ENCODE assay signal across 8 cellular contexts in the genomic region with DNA sequence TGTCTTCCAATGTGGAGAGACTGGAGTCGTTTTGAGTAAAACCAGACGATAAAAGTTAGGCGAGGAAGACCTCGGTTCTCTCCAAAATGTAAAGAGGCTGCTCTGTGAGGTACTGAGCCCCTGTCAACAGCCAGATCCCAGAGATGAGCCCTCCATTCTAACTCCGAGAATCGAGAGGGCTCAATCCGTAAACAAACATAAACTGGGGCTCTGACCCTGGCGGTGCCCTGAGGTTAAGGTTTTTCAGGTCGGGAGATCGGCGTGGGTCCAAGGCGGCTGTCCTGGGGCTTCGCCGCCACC. TPM values are rescaled to one million over a fixed set of nuclear protein-coding genes. Genes with fewer than 3 reads are reported as not detected.
DNase-seq lines count a peak whose midpoint lies in the region; ATAC-seq and TF ChIP-seq lines count a peak whose summit lies in the region.

No MANE protein-coding gene starts in this region.

- H3K36me3 Mint-ChIP-seq in activated CD4-positive, alpha-beta T cell treated with anti-CD3 and anti-CD28 coated beads for 36 hours (ENCODE audit: low read depth): peaks cover 23% of the 10 kb centered on the region

- DNase-seq in activated CD4-positive, alpha-beta T cell treated with anti-CD3 and anti-CD28 coated beads for 36 hours: no peak
- no peak for DNase-seq in activated CD4-positive, alpha-beta T cell treated with anti-CD3 and anti-CD28 coated beads for 1 hour
- DNase-seq in SK-N-SH (no peak), fibroblast of villous mesenchyme (ENCODE audit: low read depth) (no peak), UCSD-AML1 (lab: John Stamatoyannopoulos, UW; ENCODE audit: unreplicated experiment) (no peak), SKM-1 (lab: John Stamatoyannopoulos, UW; ENCODE audit: unreplicated experiment) (no peak), 8988T (no peak)

- peak overlapping the region; percentile 45 to 80; a peak in 3 of 4 replicates for H3K27ac ChIP-seq in SK-N-SH (ENCODE audit: low read depth in 2 of 2, low read length in 1 of 2)
- peak overlapping the region; percentile 85 for H3K27ac ChIP-seq in skeletal muscle tissue (ENCODE audit: low read depth, low read length)

- H3K36me3 ChIP-seq in SK-N-SH (replicated peaks in 1 of 2; ENCODE audit: control insufficient read depth in 1 of 2, insufficient read depth in 2 of 2, low read length in 1 of 2) (peaks cover 0 to 9% of the 10 kb centered on the region in 2 experiments), skeletal muscle tissue (ENCODE audit: control insufficient read depth in 3 of 3, insufficient read depth in 3 of 3, low read length in 3 of 3) (peaks cover 4 to 10% (median 5%) of the 10 kb centered on the region in 3 donors)

- peaks cover 3% of the 10 kb centered on the region for H3F3A ChIP-seq in SK-N-SH (replicated peaks; ENCODE audit: insufficient read depth)

- H3K27me3 ChIP-seq in SK-N-SH (ENCODE audit: insufficient read depth) (no peaks in the 10 kb centered on the region), skeletal muscle tissue (ENCODE audit: control insufficient read depth in 3 of 3, insufficient read depth in 3 of 3, low read length in 3 of 3) (no peaks in the 10 kb centered on the region)

- H3K27me3 Mint-ChIP-seq in activated CD4-positive, alpha-beta T cell treated with anti-CD3 and anti-CD28 coated beads for 36 hours: no peaks in the 10 kb centered on the region

- H3K4me1 ChIP-seq in SK-N-SH (ENCODE audit: control insufficient read depth in 1 of 2, insufficient read depth in 2 of 2, low read depth in 1 of 2, low read length in 1 of 2): peaks cover 13 to 16% of the 10 kb centered on the region in 2 experiments
- peaks cover 23 to 37% (median 27%) of the 10 kb centered on the region in 3 donors for H3K4me1 ChIP-seq in skeletal muscle tissue (ENCODE audit: control insufficient read depth in 3 of 3, insufficient read depth in 3 of 3, low read length in 3 of 3)

- no peak for ATAC-seq in activated CD4-positive, alpha-beta T cell treated with anti-CD3 and anti-CD28 coated beads for 36 hours

- POLR2A ChIA-PET in activated CD4-positive, alpha-beta T cell treated with anti-CD3 and anti-CD28 coated beads for 36 hours (lab: Charles Lee): interaction anchor here (1.1 kb wide), 1 partner anchor 847 kb away, joined by 4 read pairs; no protein-coding TSS in a partner anchor
- POLR2A ChIA-PET in SK-N-SH (lab: Yijun Ruan, JAX): interaction anchor here (1.4 to 2.2 kb wide), 2 partner anchors 217 to 629 kb away, joined by 3 to 7 read pairs; partner anchors contain the start of genes EIF4A2 and TRA2B

- TF ChIP-seq RAD21 in SK-N-SH (IDR thresholded peaks at IDR 0.05; ENCODE audit: low read length): no peak

- TF ChIP-seq CTCF in SK-N-SH (IDR thresholded peaks at IDR 0.05) (no peak), fibroblast of villous mesenchyme (IDR thresholded peaks at IDR 0.05; ENCODE audit: insufficient read depth, low read depth, low read length) (no peak)

- no peaks in the 10 kb centered on the region for H4K20me1 ChIP-seq in SK-N-SH (ENCODE audit: insufficient read depth)

- peaks cover 53% of the 10 kb centered on the region for H3K4me1 Mint-ChIP-seq in activated CD4-positive, alpha-beta T cell treated with anti-CD3 and anti-CD28 coated beads for 36 hours

- peak overlapping the region; percentile 81 for H3K4me2 ChIP-seq in SK-N-SH

- H3K9me3 ChIP-seq in SK-N-SH (no peaks in the 10 kb centered on the region), skeletal muscle tissue (ENCODE audit: control insufficient read depth in 3 of 3, low read length in 3 of 3) (no peaks in the 10 kb centered on the region)

- CTCF ChIA-PET in activated CD4-positive, alpha-beta T cell treated with anti-CD3 and anti-CD28 coated beads for 36 hours (lab: Charles Lee): interaction anchor here (0.7 to 2.6 kb wide), 5 partner anchors 9 to 584 kb away, joined by 3 to 13 read pairs (median 4); no protein-coding TSS in a partner anchor
- CTCF ChIA-PET in SK-N-SH (lab: Yijun Ruan, JAX): interaction anchor here (1.3 to 1.7 kb wide), 3 partner anchors 48 to 623 kb away, joined by 4 to 6 read pairs (median 4); no protein-coding TSS in a partner anchor

- peak overlapping the region; percentile 78 for H3K9ac ChIP-seq in SK-N-SH
- peak overlapping the region; percentile 97 to 98 (median 98) for H3K9ac ChIP-seq in skeletal muscle tissue (ENCODE audit: low read depth in 1 of 3, low read length in 3 of 3)

- H3K27ac Mint-ChIP-seq in activated CD4-positive, alpha-beta T cell treated with anti-CD3 and anti-CD28 coated beads for 36 hours: peak overlapping the region; percentile 91

- H3K79me2 ChIP-seq in SK-N-SH (ENCODE audit: insufficient read depth): peaks cover 42% of the 10 kb centered on the region

- 5% methylated on average over 8 of the region's 14 CpGs for WGBS in SK-N-SH (ENCODE audit: low lambda C conversion rate)

- peak overlapping the region; percentile 94 for H3K4me3 ChIP-seq in SK-N-SH (ENCODE audit: low read depth in 2 of 2, low read length in 1 of 2)
- peak overlapping the region; percentile 97 for H3K4me3 ChIP-seq in fibroblast of villous mesenchyme (ENCODE audit: low read depth, low read length)
- peak overlapping the region; percentile 93 to 98 (median 96) for H3K4me3 ChIP-seq in skeletal muscle tissue (ENCODE audit: low read length in 3 of 3)

- no peaks in the 10 kb centered on the region for H3K9me2 ChIP-seq in SK-N-SH

- intact Hi-C loops in activated CD4-positive, alpha-beta T cell treated with anti-CD3 and anti-CD28 coated beads for 36 hours (cut with DNase I, micrococcal nuclease): loop anchor here (1.0 to 2.0 kb wide), 4 partner anchors 26 to 628 kb away; partner anchors contain the start of genes ETV5 (in 2 of the 2) and TRA2B (in 1 of the 2)

- H2AFZ ChIP-seq in SK-N-SH (ENCODE audit: low read depth): peak overlapping the region; percentile 100

- no peak for TF ChIP-seq EP300 in SK-N-SH (IDR thresholded peaks at IDR 0.05; ENCODE audit: borderline replicate concordance in 1 of 2, low read depth in 1 of 2, low read length in 1 of 2)

- peak overlapping the region; percentile 93 for H3K4me3 Mint-ChIP-seq in activated CD4-positive, alpha-beta T cell treated with anti-CD3 and anti-CD28 coated beads for 36 hours

- no peaks in the 10 kb centered on the region for H3K9me3 Mint-ChIP-seq in activated CD4-positive, alpha-beta T cell treated with anti-CD3 and anti-CD28 coated beads for 36 hours (ENCODE audit: low read depth)

TF ChIP-seq in SK-N-SH, 30 proteins besides CTCF, POLR2A, EP300 and RAD21 (continues in another document):
- TF ChIP-seq SIN3A (IDR thresholded peaks at IDR 0.05; ENCODE audit: borderline replicate concordance, low read depth, low read length) (no peak), JUND (IDR thresholded peaks at IDR 0.05) (no peak), MXI1 (IDR thresholded peaks at IDR 0.05; ENCODE audit: low read depth, low read length) (no peak), RCOR1 (IDR thresholded peaks at IDR 0.05; ENCODE audit: low read length) (no peak), FOXJ3 (CRISPR knock-in tag; IDR thresholded peaks at IDR 0.05) (no peak), RFX5 (IDR thresholded peaks at IDR 0.05; ENCODE audit: low read length) (no peak), EZH2phosphoT487 (IDR thresholded peaks at IDR 0.05; ENCODE audit: borderline replicate concordance, low read depth) (no peak), YY1 (IDR thresholded peaks at IDR 0.05; ENCODE audit: low read depth) (no peak), MAX (IDR thresholded peaks at IDR 0.05; ENCODE audit: low read depth) (no peak)
- TF ChIP-seq, protein P1, sequence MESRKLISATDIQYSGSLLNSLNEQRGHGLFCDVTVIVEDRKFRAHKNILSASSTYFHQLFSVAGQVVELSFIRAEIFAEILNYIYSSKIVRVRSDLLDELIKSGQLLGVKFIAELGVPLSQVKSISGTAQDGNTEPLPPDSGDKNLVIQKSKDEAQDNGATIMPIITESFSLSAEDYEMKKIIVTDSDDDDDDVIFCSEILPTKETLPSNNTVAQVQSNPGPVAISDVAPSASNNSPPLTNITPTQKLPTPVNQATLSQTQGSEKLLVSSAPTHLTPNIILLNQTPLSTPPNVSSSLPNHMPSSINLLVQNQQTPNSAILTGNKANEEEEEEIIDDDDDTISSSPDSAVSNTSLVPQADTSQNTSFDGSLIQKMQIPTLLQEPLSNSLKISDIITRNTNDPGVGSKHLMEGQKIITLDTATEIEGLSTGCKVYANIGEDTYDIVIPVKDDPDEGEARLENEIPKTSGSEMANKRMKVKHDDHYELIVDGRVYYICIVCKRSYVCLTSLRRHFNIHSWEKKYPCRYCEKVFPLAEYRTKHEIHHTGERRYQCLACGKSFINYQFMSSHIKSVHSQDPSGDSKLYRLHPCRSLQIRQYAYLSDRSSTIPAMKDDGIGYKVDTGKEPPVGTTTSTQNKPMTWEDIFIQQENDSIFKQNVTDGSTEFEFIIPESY (IDR thresholded peaks at IDR 0.05; ENCODE audit: borderline replicate concordance, low read depth): no peak

RNA-seq across cellular contexts. Expression of gene TBCCD1, which starts 0.4 kb away (rescaled TPM):
- total RNA-seq in activated CD4-positive, alpha-beta T cell treated with anti-CD3 and anti-CD28 coated beads for 36 hours: 10 to 100 TPM; 10.5 to 11.4 TPM
- 6.5 and 9.1 TPM in 2 replicates for polyA plus RNA-seq in SK-N-SH (2012; rRNA removed)
- polyA plus RNA-seq in SK-N-SH (2012; cell fraction: cytosol; rRNA removed): 6.5 and 7.9 TPM in 2 replicates
- 6.2 and 12.6 TPM in 2 replicates for polyA plus RNA-seq in SK-N-SH (2012; cell fraction: nucleus; rRNA removed)
- total RNA-seq in fibroblast of villous mesenchyme (10.3 and 25.9 TPM in 2 replicates), skeletal muscle tissue (14.6 TPM)

RNA-seq across cellular contexts. Expression of gene DNAJB11, which starts 3.8 kb away (rescaled TPM):
- 10 to 100 TPM; 30.9 to 36.6 TPM for total RNA-seq in activated CD4-positive, alpha-beta T cell treated with anti-CD3 and anti-CD28 coated beads for 36 hours
- polyA plus RNA-seq in SK-N-SH (2012; rRNA removed): 33.3 and 36.0 TPM in 2 replicates
- polyA plus RNA-seq in SK-N-SH (2012; cell fraction: cytosol; rRNA removed): 41.9 and 50.6 TPM in 2 replicates
- 19.1 and 30.3 TPM in 2 replicates for polyA plus RNA-seq in SK-N-SH (2012; cell fraction: nucleus; rRNA removed)
- total RNA-seq in fibroblast of villous mesenchyme (40.9 and 60.5 TPM in 2 replicates), skeletal muscle tissue (24.5 TPM)

RNA-seq across cellular contexts. Expression of gene CRYGS, which starts 22.5 kb away (rescaled TPM):
- total RNA-seq in activated CD4-positive, alpha-beta T cell treated with anti-CD3 and anti-CD28 coated beads for 36 hours: 1 to 10 TPM; 1.6 to 1.7 TPM
- polyA plus RNA-seq in SK-N-SH (2012; rRNA removed): 2.1 and 2.3 TPM in 2 replicates
- polyA plus RNA-seq in SK-N-SH (2012; cell fraction: cytosol; rRNA removed): 0.09 and 0.22 TPM in 2 replicates
- 19.3 and 20.1 TPM in 2 replicates for polyA plus RNA-seq in SK-N-SH (2012; cell fraction: nucleus; rRNA removed)
- 0.86 and 1.6 TPM in 2 replicates for total RNA-seq in fibroblast of villous mesenchyme
- 1.0 TPM for total RNA-seq in skeletal muscle tissue

RNA-seq across cellular contexts. Expression of gene AHSG, which starts 46.1 kb away (rescaled TPM):
- total RNA-seq in activated CD4-positive, alpha-beta T cell treated with anti-CD3 and anti-CD28 coated beads for 36 hours: not detected
- not detected in 2 replicates for polyA plus RNA-seq in SK-N-SH (2012; rRNA removed)
- polyA plus RNA-seq in SK-N-SH (2012; cell fraction: cytosol; rRNA removed): not detected in 2 replicates
- polyA plus RNA-seq in SK-N-SH (2012; cell fraction: nucleus; rRNA removed): not detected in 2 replicates
- total RNA-seq in fibroblast of villous mesenchyme (not detected in 2 replicates), skeletal muscle tissue (0.52 TPM)
